Comparison of ENCODE assay signal across 11 cellular contexts in genomic region chr7:126780993-126781392, GRCh38.
DNase-seq lines count a peak whose midpoint lies in the region; ATAC-seq and TF ChIP-seq lines count a peak whose summit lies in the region.
"Had no signal": no experiment of that assay in that cellular context is flagged by ENCODE, and none has a peak within 500 bp of the region (broad histone marks: within the 10 kb centered on the region; RNA-seq: fewer than 3 reads in every experiment).

No MANE protein-coding gene starts in this region.

- H3K27ac Mint-ChIP-seq in MCF 10A (ENCODE audit: low read depth, unreplicated experiment): no peak overlapping the region

- CTCF ChIA-PET in GM10248 (lab: Yijun Ruan, JAX) (interaction anchor here (1.4 kb wide), 1 partner anchor 14 kb away, joined by 4 read pairs; no protein-coding TSS in a partner anchor), MCF 10A (lab: Yijun Ruan, JAX) (interaction anchor here (0.7 kb wide), 1 partner anchor 497 kb away, joined by 3 read pairs; no protein-coding TSS in a partner anchor)

- TF ChIP-seq CTCF in GM10248 (IDR thresholded peaks at IDR 0.05; ENCODE audit: control extremely low read depth, extremely low read depth, low read depth, missing control alignments) (no peak), MCF 10A (IDR thresholded peaks at IDR 0.05; ENCODE audit: unreplicated experiment) (no peak)

- ATAC-seq in GM19025 (IDR thresholded peaks at IDR 0.05; ENCODE audit: low read depth, unreplicated experiment) (peak; percentile 84), HG02588 (IDR thresholded peaks at IDR 0.05; ENCODE audit: unreplicated experiment) (peak; percentile 97), HG03354 (IDR thresholded peaks at IDR 0.05; ENCODE audit: poor library complexity, severe bottlenecking, unreplicated experiment) (peak; percentile 74)

- intact Hi-C loops in MCF 10A (cut with micrococcal nuclease): no loop called here

- H3K9me3 Mint-ChIP-seq in MCF 10A (ENCODE audit: unreplicated experiment): no peaks in the 10 kb centered on the region

- POLR2A ChIA-PET in GM10248 (lab: Yijun Ruan, JAX): no interaction called here
- POLR2A ChIA-PET in MCF 10A (lab: Yijun Ruan, JAX): no interaction called here

- no peak overlapping the region for H3K4me3 Mint-ChIP-seq in MCF 10A (ENCODE audit: unreplicated experiment)

- no peaks in the 10 kb centered on the region for H3K27me3 Mint-ChIP-seq in MCF 10A (ENCODE audit: insufficient read depth, unreplicated experiment)

- H3K4me1 Mint-ChIP-seq in MCF 10A (ENCODE audit: insufficient read depth, unreplicated experiment): no peaks in the 10 kb centered on the region

- DNase-seq in GM10248 (ENCODE audit: extremely low spot score): peak; percentile 8
- DNase-seq in MCF 10A (ENCODE audit: unreplicated experiment): no peak
- no peak for DNase-seq in caudate nucleus (lab: John Stamatoyannopoulos, UW)
- DNase-seq in amygdala (lab: John Stamatoyannopoulos, UW): no peak
- DNase-seq in COR-L47 (lab: John Stamatoyannopoulos, UW): no peak
- DNase-seq: NCI-H524 treated with DMSO at 0.1 percent for 48 hours had no signal

- no peaks in the 10 kb centered on the region for H3K36me3 Mint-ChIP-seq in MCF 10A (ENCODE audit: insufficient read depth, unreplicated experiment)

- no peak overlapping the region for H3K27ac ChIP-seq in caudate nucleus (ENCODE audit: low read depth, low read length)
- H3K27ac ChIP-seq: BLaER1, SK-N-MC had no signal

- BruUV-seq in MCF 10A (replicated peaks; lab: Mats Ljungman, UMichigan): no TSS peak
